Comparison of ENCODE assay signal across 20 cellular contexts in genomic region chr9:116900543-116900942, GRCh38.
DNase-seq lines count a peak whose midpoint lies in the region; ATAC-seq, FAIRE-seq and TF ChIP-seq lines count a peak whose summit lies in the region.
"Had no signal": no experiment of that assay in that cellular context is flagged by ENCODE, and none has a peak within 500 bp of the region (broad histone marks: within the 10 kb centered on the region; RNA-seq: fewer than 3 reads in every experiment).

No MANE protein-coding gene starts in this region.

- H2BK20ac ChIP-seq in H9 (ENCODE audit: low read depth, low read length, poor library complexity, severe bottlenecking) = no peak overlapping the region
- H2BK20ac ChIP-seq in H1 (ENCODE audit: low read length) = no peak overlapping the region

- H3K36me3 ChIP-seq in RWPE2 (ENCODE audit: low read depth) (no peaks in the 10 kb centered on the region), H1 (ENCODE audit: control insufficient read depth in 2 of 4, insufficient read depth in 4 of 4, low read length in 3 of 4) (no peaks in the 10 kb centered on the region), mesenchymal stem cell (ENCODE audit: control insufficient read depth in 1 of 2, insufficient read depth in 2 of 2, low read depth in 1 of 2, low read length in 2 of 2) (no peaks in the 10 kb centered on the region), OCI-LY7 (ENCODE audit: insufficient read depth, low read length) (no peaks in the 10 kb centered on the region)
- H3K36me3 ChIP-seq: BLaER1 treated with 17β-estradiol and CSF1 and Interleukin-3, amounts not matched to agents 10 nM and 100 nM had no signal

- intact Hi-C loops in OCI-LY7 (cut with micrococcal nuclease; ENCODE audit: unreplicated experiment) = no loop called here
- intact Hi-C loops in posterior vena cava (cut with DNase I) = no loop called here

- H3K9ac ChIP-seq in H9 (ENCODE audit: extremely low read depth, insufficient read length, low read length) (no peak overlapping the region), H1 (replicated peaks in 1 of 4; ENCODE audit: extremely low read depth in 1 of 4, low read depth in 3 of 4, low read length in 3 of 4) (no peak overlapping the region), mesenchymal stem cell (ENCODE audit: low read length) (no peak overlapping the region)
- H3K9ac ChIP-seq: BLaER1 treated with 17β-estradiol and CSF1 and Interleukin-3, amounts not matched to agents 10 nM and 100 nM had no signal

- peaks cover 0 to 9% (median 7%) of the 10 kb centered on the region in 3 experiments; a peak in 4 of 7 replicates for H3K36me3 Mint-ChIP-seq in H9 (ENCODE audit: insufficient read depth in 1 of 3, low read depth in 3 of 3)
- H3K36me3 Mint-ChIP-seq: CD4-positive, CD25-positive, alpha-beta regulatory T cell; CD8-positive, alpha-beta memory T cell had no signal

- H3K18ac ChIP-seq in H9 (ENCODE audit: insufficient read length, low read depth, low read length) (no peak overlapping the region), H1 (ENCODE audit: extremely low read depth, low read length) (no peak overlapping the region), mesenchymal stem cell (ENCODE audit: low read depth in 1 of 2, low read length in 2 of 2) (peak overlapping the region; percentile 4 to 91)

- H4K5ac ChIP-seq in H9 (ENCODE audit: insufficient read length, low read depth, low read length) (no peak overlapping the region), H1 (ENCODE audit: insufficient read length, low read depth, low read length) (no peak overlapping the region)

- H4K91ac ChIP-seq in H9 (ENCODE audit: insufficient read length, low read depth, low read length) = no peak overlapping the region
- no peak overlapping the region for H4K91ac ChIP-seq in H1 (replicated peaks; ENCODE audit: insufficient read length, low read length)
- H4K91ac ChIP-seq in mesenchymal stem cell (ENCODE audit: low read length) = no peak overlapping the region

- DNase-seq in H9 (peak; percentile 50), RWPE2 (ENCODE audit: low spot score) (no peak), H1 (ENCODE audit: low read depth in 1 of 2, low spot score in 2 of 2) (no peak), mesenchymal stem cell (no peak), OCI-LY7 (ENCODE audit: low spot score) (no peak), posterior vena cava (ENCODE audit: low spot score) (no peak), GM13976 (ENCODE audit: low spot score) (no peak)
- DNase-seq: CD4-positive, CD25-positive, alpha-beta regulatory T cell; CD8-positive, alpha-beta memory T cell; COR-L47; GOT3; HCEC 1CT; KBM-7 had no signal

- H3K4me1 Mint-ChIP-seq in H9 = peaks cover 24 to 26% of the 10 kb centered on the region in 2 experiments
- H3K4me1 Mint-ChIP-seq: B cell; CD4-positive, CD25-positive, alpha-beta regulatory T cell; CD8-positive, alpha-beta memory T cell; IgD-negative memory B cell had no signal

- H4K20me1 ChIP-seq in H9 (ENCODE audit: control insufficient read depth, insufficient read depth, insufficient read length) (no peaks in the 10 kb centered on the region), H1 (replicated peaks in 1 of 2; ENCODE audit: control insufficient read depth in 1 of 2, insufficient read depth in 2 of 2, low read length in 2 of 2) (no peaks in the 10 kb centered on the region), OCI-LY7 (ENCODE audit: insufficient read depth, low read length) (no peaks in the 10 kb centered on the region)
- H4K20me1 ChIP-seq: BLaER1 treated with 17β-estradiol and CSF1 and Interleukin-3, amounts not matched to agents 10 nM and 100 nM had no signal

- FAIRE-seq in H1 (lab: Jason Lieb, UNC) = peak; percentile 24
- FAIRE-seq: G401.6, GM12891, GM18507 had no signal

- no peaks in the 10 kb centered on the region for H3K27me3 Mint-ChIP-seq in H9 (ENCODE audit: low read depth)
- H3K27me3 Mint-ChIP-seq: B cell; CD4-positive, CD25-positive, alpha-beta regulatory T cell had no signal

- no peak overlapping the region for H3T11ph ChIP-seq in H9 (ENCODE audit: low read length)

- no peak overlapping the region for H2BK120ac ChIP-seq in H9 (ENCODE audit: low read depth, low read length, poor library complexity, severe bottlenecking)
- H2BK120ac ChIP-seq in H1 (replicated peaks; ENCODE audit: low read depth, low read length) = no peak overlapping the region
- no peak overlapping the region for H2BK120ac ChIP-seq in mesenchymal stem cell (ENCODE audit: low read depth, low read length)

- H2AFZ ChIP-seq in H9 (ENCODE audit: low read length) (no peak overlapping the region), H1 (ENCODE audit: low read length) (no peak overlapping the region), mesenchymal stem cell (ENCODE audit: low read depth, low read length) (no peak overlapping the region), OCI-LY7 (ENCODE audit: low read length) (no peak overlapping the region)

- TF ChIP-seq CTCF in H9 (conservative IDR thresholded peaks at IDR 0.05) = no peak
- no peak for TF ChIP-seq CTCF in RWPE2 (IDR thresholded peaks at IDR 0.05; ENCODE audit: poor library complexity, severe bottlenecking)
- no peak for TF ChIP-seq CTCF in H1 (IDR thresholded peaks at IDR 0.05; ENCODE audit: control extremely low read depth in 1 of 3, insufficient read depth in 1 of 3, low read depth in 1 of 3, low read length in 3 of 3)
- TF ChIP-seq CTCF in OCI-LY7 (conservative IDR thresholded peaks at IDR 0.05; ENCODE audit: low read length) = no peak
- TF ChIP-seq CTCF in GM13976 (IDR thresholded peaks at IDR 0.05; ENCODE audit: borderline replicate concordance, control extremely low read depth, extremely low read depth, insufficient read depth, missing control alignments) = no peak

- H2BK12ac ChIP-seq in H9 (ENCODE audit: insufficient read length, low read depth, low read length) (no peak overlapping the region), H1 (ENCODE audit: low read depth, low read length) (no peak overlapping the region), mesenchymal stem cell (ENCODE audit: low read length in 2 of 2) (peak overlapping the region; percentile 71 to 91)

- H3K79me1 ChIP-seq in H9 (ENCODE audit: insufficient read depth, low read depth, low read length, poor library complexity, severe bottlenecking) = no peaks in the 10 kb centered on the region
- H3K79me1 ChIP-seq in H1 (ENCODE audit: low read depth, low read length) = no peaks in the 10 kb centered on the region
- no peaks in the 10 kb centered on the region for H3K79me1 ChIP-seq in mesenchymal stem cell (replicated peaks; ENCODE audit: low read length, poor library complexity, severe bottlenecking)

- H3K23me2 ChIP-seq in H9 (ENCODE audit: insufficient read length, low read depth, low read length, poor library complexity, severe bottlenecking) = no peaks in the 10 kb centered on the region
- no peaks in the 10 kb centered on the region for H3K23me2 ChIP-seq in H1 (ENCODE audit: low read depth, low read length)

- H3K4ac ChIP-seq in H9 (ENCODE audit: low read depth, low read length) (no peak overlapping the region), H1 (replicated peaks; ENCODE audit: insufficient read length, low read depth, low read length) (no peak overlapping the region), mesenchymal stem cell (ENCODE audit: low read depth in 1 of 2, low read length in 2 of 2) (peak overlapping the region in 1 of 2 experiments; percentile 44)

- no peaks in the 10 kb centered on the region for H3K79me2 ChIP-seq in H9 (ENCODE audit: insufficient read depth, low read length)
- no peaks in the 10 kb centered on the region for H3K79me2 ChIP-seq in H1 (ENCODE audit: control insufficient read depth in 1 of 2, insufficient read depth in 2 of 2, low read length in 2 of 2)
- no peaks in the 10 kb centered on the region for H3K79me2 ChIP-seq in OCI-LY7 (ENCODE audit: insufficient read depth, low read depth, low read length)

- no peaks in the 10 kb centered on the region; the same call in 1 of the 2 replicates for H3K4me1 ChIP-seq in H9 (ENCODE audit: insufficient read depth, low read length)
- H3K4me1 ChIP-seq in RWPE2 (ENCODE audit: insufficient read depth, poor library complexity, severe bottlenecking) = peaks cover 14% of the 10 kb centered on the region
- H3K4me1 ChIP-seq in H1 (replicated peaks in 1 of 4; ENCODE audit: control insufficient read depth in 3 of 4, insufficient read depth in 4 of 4, low read length in 3 of 4) = peaks cover 0 to 7% (median 1%) of the 10 kb centered on the region in 4 experiments; a peak in 2 of 7 replicates
- peaks cover 2% of the 10 kb centered on the region for H3K4me1 ChIP-seq in mesenchymal stem cell (ENCODE audit: control insufficient read depth, insufficient read depth, low read depth, low read length)
- H3K4me1 ChIP-seq in OCI-LY7 (ENCODE audit: insufficient read depth, low read length, poor library complexity, severe bottlenecking) = no peaks in the 10 kb centered on the region
- H3K4me1 ChIP-seq: BLaER1 treated with 17β-estradiol and CSF1 and Interleukin-3, amounts not matched to agents 10 nM and 100 nM had no signal

- no peak overlapping the region for H2AK5ac ChIP-seq in H9 (ENCODE audit: insufficient read length, low read length)
- H2AK5ac ChIP-seq in H1 (ENCODE audit: low read depth, low read length) = no peak overlapping the region
- peak overlapping the region; percentile 45 for H2AK5ac ChIP-seq in mesenchymal stem cell (ENCODE audit: low read length, severe bottlenecking)

- in situ Hi-C loops in GM13976 (cut with MboI; ENCODE audit: low sequenced_read_pairs, unreplicated experiment) = no loop called here

- H4K8ac ChIP-seq in H9 (replicated peaks; ENCODE audit: insufficient read length, low read depth, low read length) = no peak overlapping the region
- H4K8ac ChIP-seq in H1 (ENCODE audit: extremely low read depth, insufficient read depth, low read length) = no peak overlapping the region
- H4K8ac ChIP-seq in mesenchymal stem cell (ENCODE audit: low read length) = no peak overlapping the region

- H3K14ac ChIP-seq in H9 (ENCODE audit: insufficient read depth, low read length) (no peak overlapping the region), H1 (ENCODE audit: insufficient read length) (no peak overlapping the region), mesenchymal stem cell (ENCODE audit: low read length in 2 of 2) (no peak overlapping the region)

- no peak for TF ChIP-seq POLR2A in H1 (IDR thresholded peaks at IDR 0.05; ENCODE audit: control extremely low read depth in 1 of 2, low read depth in 2 of 2, low read length in 2 of 2)

- H3K27ac ChIP-seq in H9 (ENCODE audit: insufficient read length, low read depth, low read length) (no peak overlapping the region), RWPE2 (ENCODE audit: poor library complexity, severe bottlenecking) (peak overlapping the region; percentile 44), H1 (ENCODE audit: low read depth, low read length) (no peak overlapping the region), mesenchymal stem cell (ENCODE audit: low read length, poor library complexity, severe bottlenecking) (peak overlapping the region; percentile 95), OCI-LY7 (ENCODE audit: low read depth, low read length, poor library complexity, severe bottlenecking) (no peak overlapping the region)
- H3K27ac ChIP-seq: BLaER1 treated with 17β-estradiol and CSF1 and Interleukin-3, amounts not matched to agents 10 nM and 100 nM; HL-60 had no signal

- POLR2A ChIA-PET in H1 (lab: Charles Lee; ENCODE audit: partially characterized antibody) (interaction anchor here (0.6 to 1.2 kb wide), 2 partner anchors 28 to 175 kb away, joined by 4 read pairs; no protein-coding TSS in a partner anchor), OCI-LY7 (lab: Charles Lee) (no interaction called here)

- no peak for TF ChIP-seq EP300 in H1 (IDR thresholded peaks at IDR 0.05; ENCODE audit: borderline replicate concordance in 1 of 2, low read depth in 2 of 2, low read length in 2 of 2)

- H3K23ac ChIP-seq in H9 (ENCODE audit: insufficient read length, low read depth, low read length) (no peak overlapping the region), H1 (ENCODE audit: insufficient read length) (no peak overlapping the region), mesenchymal stem cell (ENCODE audit: low read length in 2 of 2) (no peak overlapping the region)

- H3K56ac ChIP-seq in H9 (ENCODE audit: insufficient read length, low read depth, low read length) (no peak overlapping the region), H1 (replicated peaks; ENCODE audit: insufficient read length, low read depth, low read length) (no peak overlapping the region)

- H2BK15ac ChIP-seq in H9 (ENCODE audit: low read depth, low read length) (no peak overlapping the region), H1 (ENCODE audit: low read length) (no peak overlapping the region), mesenchymal stem cell (ENCODE audit: low read depth, poor library complexity, severe bottlenecking) (no peak overlapping the region)

- BruUV-seq in OCI-LY7 (replicated peaks; lab: Mats Ljungman, UMichigan) = no TSS peak

- CTCF ChIA-PET in H1 (lab: Charles Lee; ENCODE audit: partially characterized antibody) = interaction anchor here (0.7 kb wide), 2 partner anchors 10 to 207 kb away, joined by 3 read pairs; no protein-coding TSS in a partner anchor
- CTCF ChIA-PET in OCI-LY7 (lab: Charles Lee; ENCODE audit: unreplicated experiment) = no interaction called here

- H3K27me3 ChIP-seq in H9 (ENCODE audit: insufficient read depth, low read length) (no peaks in the 10 kb centered on the region), RWPE2 (ENCODE audit: insufficient read depth, poor library complexity, severe bottlenecking) (no peaks in the 10 kb centered on the region), H1 (replicated peaks in 1 of 4; ENCODE audit: control insufficient read depth in 3 of 4, extremely low read depth in 1 of 4, insufficient read depth in 3 of 4, low read length in 3 of 4) (no peaks in the 10 kb centered on the region), mesenchymal stem cell (ENCODE audit: control insufficient read depth in 1 of 2, insufficient read depth in 1 of 2, low read length in 2 of 2) (peaks cover 0 to 3% of the 10 kb centered on the region in 2 experiments)
- H3K27me3 ChIP-seq: BLaER1 treated with 17β-estradiol and CSF1 and Interleukin-3, amounts not matched to agents 10 nM and 100 nM had no signal

- H3K9me3 Mint-ChIP-seq in H9 = peaks cover 5 to 8% of the 10 kb centered on the region in 2 experiments; a peak in 3 of 5 replicates

- H3K4me3 Mint-ChIP-seq in H9 = no peak overlapping the region
- H3K4me3 Mint-ChIP-seq: B cell; CD4-positive, CD25-positive, alpha-beta regulatory T cell; CD8-positive, alpha-beta memory T cell; IgD-negative memory B cell had no signal

- no CpG with 5 or more reads among the region's 6 CpGs for WGBS in H9 (ENCODE audit: extremely low coverage, insufficient read length, low lambda C conversion rate)
- WGBS in H1 (ENCODE audit: extremely low coverage in 1 of 2, insufficient coverage in 1 of 2, insufficient read length in 1 of 2, insufficient replicate concordance in 2 of 2, low coverage in 1 of 2, low lambda C conversion rate in 2 of 2, missing lambda C conversion rate in 1 of 2), 2 experiments = 74% methylated on average over 6 of the region's 6 CpGs; no CpG with 5 or more reads in 1 of the 2 experiments
- WGBS in mesenchymal stem cell = 91% methylated on average over 1 of the region's 6 CpGs

- H2BK5ac ChIP-seq in H9 (ENCODE audit: insufficient read length, low read length) = no peak overlapping the region
- no peak overlapping the region for H2BK5ac ChIP-seq in H1 (ENCODE audit: low read depth, low read length)
- no peak overlapping the region for H2BK5ac ChIP-seq in mesenchymal stem cell (ENCODE audit: low read depth, low read length, poor library complexity, severe bottlenecking)

- no peak for TF ChIP-seq RAD21 in H1 (IDR thresholded peaks at IDR 0.05 in 1 of 2, conservative IDR thresholded peaks at IDR 0.05 in 1 of 2; ENCODE audit: low read depth in 2 of 2, low read length in 2 of 2)

- no peak overlapping the region for H3K27ac Mint-ChIP-seq in H9
- H3K27ac Mint-ChIP-seq: B cell; CD4-positive, CD25-positive, alpha-beta regulatory T cell; CD8-positive, alpha-beta memory T cell; IgD-negative memory B cell had no signal

- no peak for ATAC-seq in RWPE2 (ENCODE audit: low read depth)

- H3K4me3 ChIP-seq in RWPE2 (ENCODE audit: severe bottlenecking) = no peak overlapping the region
- no peak overlapping the region for H3K4me3 ChIP-seq in H1 (ENCODE audit: extremely low read depth in 1 of 4, insufficient read depth in 2 of 4, low read depth in 3 of 4, low read length in 4 of 4)
- no peak overlapping the region for H3K4me3 ChIP-seq in mesenchymal stem cell (ENCODE audit: insufficient read depth in 1 of 2, low read depth in 1 of 2, low read length in 2 of 2)
- no peak overlapping the region for H3K4me3 ChIP-seq in OCI-LY7 (ENCODE audit: low read depth, low read length, poor library complexity, severe bottlenecking)
- H3K4me3 ChIP-seq: BLaER1 treated with 17β-estradiol and CSF1 and Interleukin-3, amounts not matched to agents 10 nM and 100 nM had no signal

- H3K4me2 ChIP-seq in H9 (ENCODE audit: insufficient read depth, insufficient read length, low read length) (no peak overlapping the region), H1 (ENCODE audit: insufficient read depth in 1 of 2, low read depth in 2 of 2, low read length in 2 of 2) (no peak overlapping the region), mesenchymal stem cell (ENCODE audit: low read length, poor library complexity, severe bottlenecking) (no peak overlapping the region), OCI-LY7 (ENCODE audit: low read length) (no peak overlapping the region)
- H3K4me2 ChIP-seq: BLaER1 treated with 17β-estradiol and CSF1 and Interleukin-3, amounts not matched to agents 10 nM and 100 nM had no signal

- no peaks in the 10 kb centered on the region for H3K9me2 ChIP-seq in OCI-LY7 (ENCODE audit: insufficient read depth, low read length)

- no peaks in the 10 kb centered on the region for H3K9me3 ChIP-seq in H9 (ENCODE audit: control insufficient read depth, low read depth, low read length)
- peaks cover 4% of the 10 kb centered on the region for H3K9me3 ChIP-seq in RWPE2 (ENCODE audit: severe bottlenecking)
- H3K9me3 ChIP-seq in H1 (ENCODE audit: insufficient read depth in 2 of 2, low read depth in 1 of 2, low read length in 1 of 2) = peaks cover 0 to 3% of the 10 kb centered on the region in 2 experiments; a peak in 1 of 4 replicates
- H3K9me3 ChIP-seq in mesenchymal stem cell (ENCODE audit: control insufficient read depth, low read length) = peaks cover 15% of the 10 kb centered on the region
- no peaks in the 10 kb centered on the region for H3K9me3 ChIP-seq in OCI-LY7 (ENCODE audit: low read length)

Comparison
In these comparisons a context has a peak if more than half of its experiments do, and no peak if none do; other contexts are left out.
1. H2BK12ac ChIP-seq: peak in mesenchymal stem cell (2 of 2); none in H9 (single experiment) and H1 (single experiment).
2. H3K18ac ChIP-seq: peak in mesenchymal stem cell (2 of 2); none in H9 (single experiment) and H1 (single experiment).
3. H3K27ac ChIP-seq: peak in RWPE2 (single experiment) and mesenchymal stem cell (single experiment); none in H9 (single experiment), H1 (single experiment) and OCI-LY7 (single experiment).